In genomic region chr10:93074137-93074596, GRCh38 we compare ENCODE assay signal across 10 cellular contexts. TPM values are rescaled to one million over a fixed set of nuclear protein-coding genes. Genes with fewer than 3 reads are reported as not detected.
DNase-seq lines count a peak whose midpoint lies in the region; ATAC-seq and TF ChIP-seq lines count a peak whose summit lies in the region.
"Had no signal": no experiment of that assay in that cellular context is flagged by ENCODE, and none has a peak within 500 bp of the region (broad histone marks: within the 10 kb centered on the region; RNA-seq: fewer than 3 reads in every experiment).

No MANE protein-coding gene starts in this region.

- no peak for TF ChIP-seq EP300 in neural cell (conservative IDR thresholded peaks at IDR 0.05; ENCODE audit: poor library complexity, severe bottlenecking)

- H3K9me3 ChIP-seq in Loucy (ENCODE audit: insufficient read depth, low read depth, low read length): no peaks in the 10 kb centered on the region
- no peaks in the 10 kb centered on the region for H3K9me3 ChIP-seq in neural cell (ENCODE audit: low read length)

- H3K27ac ChIP-seq in neural cell (ENCODE audit: low read length): no peak overlapping the region

- H3K4me2 ChIP-seq in Loucy (ENCODE audit: low read depth, low read length, poor library complexity, severe bottlenecking) (peak overlapping the region; percentile 76), neural cell (ENCODE audit: low read length) (peak overlapping the region; percentile 94)

- no peaks in the 10 kb centered on the region for H4K20me1 ChIP-seq in Loucy (ENCODE audit: insufficient read depth, low read length, poor library complexity, severe bottlenecking)
- no peaks in the 10 kb centered on the region for H4K20me1 ChIP-seq in neural cell (ENCODE audit: insufficient read depth)

- peaks cover 42% of the 10 kb centered on the region for H3K4me1 Mint-ChIP-seq in brain

- TF ChIP-seq RAD21 in neural cell (conservative IDR thresholded peaks at IDR 0.05): no peak

- DNase-seq in ELR (ENCODE audit: low read depth) (peak; percentile 32), left colon (no peak), NCI-H1092 treated with DMSO at 0.1 percent for 48 hours (lab: John Stamatoyannopoulos, UW) (no peak), NCI-H2029 treated with DMSO at 0.1 percent for 48 hours (lab: John Stamatoyannopoulos, UW) (no peak)
- DNase-seq: left cardiac atrium had no signal

- intact Hi-C loops in left colon (cut with DNase I, micrococcal nuclease): loop anchor here in 1 of 2 donors (10.0 kb wide), 1 partner anchor 189 kb away; no protein-coding TSS in a partner anchor

- peaks cover 13% of the 10 kb centered on the region for H3K4me1 ChIP-seq in Loucy (ENCODE audit: insufficient read depth, low read length, poor library complexity, severe bottlenecking)

- ATAC-seq in GM18870 (IDR thresholded peaks at IDR 0.05; ENCODE audit: unreplicated experiment) (no peak), left colon (no peak)

- peak overlapping the region; percentile 99 for H2AFZ ChIP-seq in Loucy (ENCODE audit: low read length)
- H2AFZ ChIP-seq in neural cell (ENCODE audit: low read depth, low read length): peak overlapping the region; percentile 14

- H3K36me3 ChIP-seq in Loucy (ENCODE audit: insufficient read depth, low read length) (no peaks in the 10 kb centered on the region), neural cell (ENCODE audit: insufficient read depth, low read length) (no peaks in the 10 kb centered on the region)

- H3K27me3 ChIP-seq in Loucy (ENCODE audit: insufficient read depth, low read length, poor library complexity, severe bottlenecking) (no peaks in the 10 kb centered on the region), neural cell (ENCODE audit: insufficient read depth, low read depth, low read length) (peaks cover 94% of the 10 kb centered on the region)

- no peaks in the 10 kb centered on the region for H3K79me2 ChIP-seq in Loucy (ENCODE audit: insufficient read depth, low read length)
- H3K79me2 ChIP-seq in neural cell (replicated peaks; ENCODE audit: insufficient read depth, low read length): no peaks in the 10 kb centered on the region

- H3K4me3 Mint-ChIP-seq in brain: peak overlapping the region; percentile 87 to 97 (median 88)

- peak overlapping the region; percentile 88 for H3K4me3 ChIP-seq in Loucy (ENCODE audit: low read length, poor library complexity, severe bottlenecking)
- peak overlapping the region; percentile 80 for H3K4me3 ChIP-seq in neural cell (ENCODE audit: low read length)

- TF ChIP-seq CTCF in Loucy (conservative IDR thresholded peaks at IDR 0.05; ENCODE audit: low read length) (peak; percentile 47), brain (conservative IDR thresholded peaks at IDR 0.05) (peak; percentile 42 to 53), neural cell (IDR thresholded peaks at IDR 0.05; ENCODE audit: poor library complexity, severe bottlenecking) (peak; percentile 38)

- H3K9me3 Mint-ChIP-seq in brain: peaks cover 0 to 4% (median 0%) of the 10 kb centered on the region in 5 experiments

- H3K9ac ChIP-seq in Loucy (ENCODE audit: low read depth, low read length, poor library complexity, severe bottlenecking) (peak overlapping the region; percentile 76), neural cell (ENCODE audit: low read length) (peak overlapping the region; percentile 26)

- H3F3A ChIP-seq in Loucy (ENCODE audit: low read depth): no peaks in the 10 kb centered on the region
- H3F3A ChIP-seq in neural cell (ENCODE audit: insufficient read depth, low read length, poor library complexity, severe bottlenecking): no peaks in the 10 kb centered on the region

- H3K36me3 Mint-ChIP-seq in brain: no peaks in the 10 kb centered on the region

- H3K9me2 ChIP-seq in Loucy (replicated peaks; ENCODE audit: low read depth, low read length) (no peaks in the 10 kb centered on the region), neural cell (ENCODE audit: insufficient read depth, low read length) (no peaks in the 10 kb centered on the region)

- peaks cover 100% of the 10 kb centered on the region for H3K27me3 Mint-ChIP-seq in brain

- H3K27ac Mint-ChIP-seq in brain: peak overlapping the region in 2 of 5 experiments; percentile 60 to 90

TF ChIP-seq in neural cell, 6 proteins besides CTCF, POLR2A, EP300 and RAD21:
- TF ChIP-seq SMC3 (conservative IDR thresholded peaks at IDR 0.05; ENCODE audit: poor library complexity) (peak; percentile 22), TAF1 (IDR thresholded peaks at IDR 0.05; ENCODE audit: low read depth) (no peak)

RNA-seq across cellular contexts. Expression of gene CYP26A1, which starts 0.5 kb away (rescaled TPM):
- 0.27 TPM for polyA plus RNA-seq in brain (ENCODE audit: insufficient read depth, low read depth, low replicate concordance)
- 0.64 and 0.77 TPM in 2 replicates for polyA plus RNA-seq in neural cell
- not detected in 2 replicates for polyA minus RNA-seq in neural cell
- total RNA-seq in left colon: not detected
- total RNA-seq: RPMI7951 had no signal

RNA-seq across cellular contexts. Expression of gene CYP26C1, which starts 13.6 kb away (rescaled TPM):
- polyA plus RNA-seq in brain (ENCODE audit: insufficient read depth, low read depth, low replicate concordance) (not detected), neural cell (not detected in 2 replicates)
- polyA minus RNA-seq in neural cell: 0.46 and 0.49 TPM in 2 replicates
- under 1 TPM in 1 of 2 donors, not detected in 1; 0.14 TPM for total RNA-seq in left colon
- total RNA-seq: RPMI7951 had no signal
